Comparison of ENCODE assay signal across 8 cellular contexts in the genomic region with DNA sequence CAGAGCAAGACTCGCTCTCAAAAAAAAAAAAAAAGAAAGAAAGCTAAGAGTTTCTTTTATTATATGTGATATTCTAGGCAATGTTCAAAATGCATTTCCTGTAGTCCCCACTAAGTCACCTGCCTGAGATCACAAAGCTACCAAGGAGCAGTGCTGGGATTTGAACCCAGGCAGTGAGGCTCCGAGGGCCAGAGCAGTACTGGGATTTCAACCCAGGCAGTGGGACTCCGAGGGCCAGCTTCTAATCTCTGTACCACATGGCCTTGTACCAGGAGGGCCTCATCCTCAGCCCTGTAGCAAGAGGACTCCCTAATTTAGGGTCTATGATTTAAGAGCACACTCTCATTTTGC. TPM values are rescaled to one million over a fixed set of nuclear protein-coding genes. Genes with fewer than 3 reads are reported as not detected.
DNase-seq lines count a peak whose midpoint lies in the region; ATAC-seq and TF ChIP-seq lines count a peak whose summit lies in the region.

No MANE protein-coding gene starts in this region.

- H3K4me3 Mint-ChIP-seq in CD8-positive, alpha-beta T cell: peak overlapping the region; percentile 8

- no peak overlapping the region for H3K4me3 ChIP-seq in CD8-positive, alpha-beta T cell (ENCODE audit: low read depth, low read length)
- H3K4me3 ChIP-seq in gastroesophageal sphincter: no peak overlapping the region
- H3K4me3 ChIP-seq in lower leg skin (ENCODE audit: low read depth, poor library complexity, severe bottlenecking): no peak overlapping the region

- H3K4me1 Mint-ChIP-seq in CD8-positive, alpha-beta T cell (ENCODE audit: low read depth): peaks cover 70% of the 10 kb centered on the region

- H3K36me3 ChIP-seq in CD8-positive, alpha-beta T cell (ENCODE audit: insufficient read depth, low read length): no peaks in the 10 kb centered on the region
- no peaks in the 10 kb centered on the region for H3K36me3 ChIP-seq in gastroesophageal sphincter

- H3K27me3 Mint-ChIP-seq in CD8-positive, alpha-beta T cell (ENCODE audit: low read depth): no peaks in the 10 kb centered on the region

- no peak overlapping the region for H3K27ac ChIP-seq in CD8-positive, alpha-beta T cell (ENCODE audit: low read depth, low read length)
- peak overlapping the region; percentile 95 for H3K27ac ChIP-seq in VCaP
- H3K27ac ChIP-seq in gastroesophageal sphincter: peak overlapping the region; percentile 98 to 100 (median 100)

- no peak for DNase-seq in CD8-positive, alpha-beta T cell
- DNase-seq in posterior vena cava (ENCODE audit: low spot score): peak; percentile 74
- no peak for DNase-seq in KG1 (lab: John Stamatoyannopoulos, UW)
- no peak for DNase-seq in lower leg skin (ENCODE audit: low spot score in 2 of 2)
- DNase-seq in RKO (ENCODE audit: low spot score): no peak

- no peaks in the 10 kb centered on the region for H3K9me3 Mint-ChIP-seq in CD8-positive, alpha-beta T cell

- H3K27me3 ChIP-seq in CD8-positive, alpha-beta T cell (ENCODE audit: insufficient read depth, low read length): no peaks in the 10 kb centered on the region
- no peaks in the 10 kb centered on the region for H3K27me3 ChIP-seq in gastroesophageal sphincter

- no peak for TF ChIP-seq EP300 in gastroesophageal sphincter (IDR thresholded peaks at IDR 0.05)

- H3K4me1 ChIP-seq in CD8-positive, alpha-beta T cell (ENCODE audit: insufficient read depth, low read length): peaks cover 43% of the 10 kb centered on the region
- peaks cover 30 to 98% (median 61%) of the 10 kb centered on the region in 3 donors for H3K4me1 ChIP-seq in gastroesophageal sphincter

- 83 to 95% methylated on average over 1 to 2 of the region's 3 CpGs for WGBS in gastroesophageal sphincter (ENCODE audit: low coverage in 1 of 2), 2 donors
- WGBS in lower leg skin, 2 donors: 85 to 88% methylated on average over 3 of the region's 3 CpGs

- peak overlapping the region; percentile 78 for H3K27ac Mint-ChIP-seq in CD8-positive, alpha-beta T cell

- CTCF ChIA-PET in CD8-positive, alpha-beta T cell (lab: Charles Lee): interaction anchor here (0.6 to 3.8 kb wide), 4 partner anchors 9 to 67 kb away, joined by 3 to 18 read pairs (median 6); no protein-coding TSS in a partner anchor

- no peak for TF ChIP-seq CTCF in CD8-positive, alpha-beta T cell (IDR thresholded peaks at IDR 0.05)
- TF ChIP-seq CTCF in VCaP (conservative IDR thresholded peaks at IDR 0.05) (no peak), gastroesophageal sphincter (IDR thresholded peaks at IDR 0.05) (no peak), lower leg skin (IDR thresholded peaks at IDR 0.05) (no peak)

- peaks cover 25% of the 10 kb centered on the region for H3K36me3 Mint-ChIP-seq in CD8-positive, alpha-beta T cell

- no peak for TF ChIP-seq POLR2A in gastroesophageal sphincter (IDR thresholded peaks at IDR 0.05)
- TF ChIP-seq POLR2A in lower leg skin (IDR thresholded peaks at IDR 0.05): no peak

- POLR2A ChIA-PET in CD8-positive, alpha-beta T cell (lab: Charles Lee): interaction anchor here (0.6 to 0.9 kb wide), 2 partner anchors 50 to 192 kb away, joined by 4 read pairs; no protein-coding TSS in a partner anchor

- intact Hi-C loops in CD8-positive, alpha-beta T cell (cut with DNase I, micrococcal nuclease): loop anchor here in 1 of 2 experiments (5.0 kb wide), 1 partner anchor 36 kb away; no protein-coding TSS in a partner anchor
- intact Hi-C loops in posterior vena cava (cut with DNase I): loop anchor here in 1 of 2 donors (5.0 kb wide), 2 partner anchors 41 to 66 kb away; partner anchors contain the start of gene ZMYND8
- intact Hi-C loops in lower leg skin (cut with DNase I; ENCODE audit: low total_unique reads): loop anchor here (5.0 kb wide), 1 partner anchor 46 kb away; no protein-coding TSS in a partner anchor

- no peaks in the 10 kb centered on the region for H3K9me3 ChIP-seq in CD8-positive, alpha-beta T cell (ENCODE audit: low read length)
- H3K9me3 ChIP-seq in gastroesophageal sphincter: no peaks in the 10 kb centered on the region

- no peak for ATAC-seq in CD8-positive, alpha-beta T cell
- ATAC-seq in gastroesophageal sphincter (no peak), GM19467 (IDR thresholded peaks at IDR 0.05; ENCODE audit: unreplicated experiment) (no peak)

RNA-seq across cellular contexts. Expression of gene ZMYND8, which starts 39.7 kb away (rescaled TPM):
- total RNA-seq in CD8-positive, alpha-beta T cell: 10 to 100 TPM; 23.2 to 27.0 TPM
- total RNA-seq in gastroesophageal sphincter (10 to 100 TPM; 32.2 to 78.9 (median 54.4) TPM), posterior vena cava (10 to 100 TPM; 28.0 to 29.3 TPM), lower leg skin (10 to 100 TPM; 42.2 to 79.0 (median 65.4) TPM)
